In the genomic region with DNA sequence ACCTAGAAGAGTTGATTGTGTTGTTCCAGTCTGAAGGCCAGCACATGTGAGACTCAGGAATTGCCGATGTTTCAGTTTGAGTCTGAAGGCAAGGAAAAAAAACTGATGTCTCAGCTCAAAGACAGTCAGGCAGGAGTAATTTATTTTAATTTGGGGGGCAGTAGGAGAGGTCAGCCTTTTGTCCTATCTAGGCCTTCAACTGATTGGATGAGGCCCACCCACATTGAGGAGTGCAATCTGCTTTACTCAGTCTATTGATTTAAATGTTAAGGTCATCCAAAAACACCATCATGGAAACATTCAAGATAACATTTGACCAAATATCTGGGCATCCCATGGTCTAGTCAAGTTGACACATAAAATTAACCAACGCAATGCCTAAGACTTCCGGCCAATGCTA, we compare ENCODE assay signal across 9 cellular contexts.
"Had no signal": no experiment of that assay in that cellular context is flagged by ENCODE, and none has a peak within 500 bp of the region (broad histone marks: within the 10 kb centered on the region; RNA-seq: fewer than 3 reads in every experiment).

No MANE protein-coding gene starts in this region.

- H3K4me2 ChIP-seq: GM23338 had no signal

- H3K4me3 ChIP-seq: GM23338 had no signal

- H3K9me3 Mint-ChIP-seq: H9, HFFc6 had no signal

- ATAC-seq: GM23338 had no signal

- H3K4me3 Mint-ChIP-seq: GM23338, H9, HFFc6 had no signal

- H2AFZ ChIP-seq: GM23338 had no signal

- FAIRE-seq: H1, H54 had no signal

- H3K27ac ChIP-seq: HL-60 had no signal

- DNase-seq: H9, HCEC 1CT, HFFc6, IMR-90, KBM-7 had no signal

- H3K27ac Mint-ChIP-seq: GM23338, H9, HFFc6 had no signal
